In genomic region chr12:108722992-108723766, GRCh38 we compare ENCODE assay signal across 9 cellular contexts. TPM values are rescaled to one million over a fixed set of nuclear protein-coding genes. Genes with fewer than 3 reads are reported as not detected.
DNase-seq lines count a peak whose midpoint lies in the region; ATAC-seq, FAIRE-seq and TF ChIP-seq lines count a peak whose summit lies in the region.
"Had no signal": no experiment of that assay in that cellular context is flagged by ENCODE, and none has a peak within 500 bp of the region (broad histone marks: within the 10 kb centered on the region; RNA-seq: fewer than 3 reads in every experiment).

No MANE protein-coding gene starts in this region.

- H3K27me3 Mint-ChIP-seq in activated CD8-positive, alpha-beta T cell treated with anti-CD3 and anti-CD28 coated beads for 36 hours, result no peaks in the 10 kb centered on the region

- H3K4me3 Mint-ChIP-seq in stimulated activated effector memory CD8-positive, alpha-beta T cell treated with anti-CD3 and anti-CD28 coated beads, Interleukin-12 subunit alpha, Interleukin-12 subunit beta, amount 100 ng/mL, for 72 hours, result peak overlapping the region; percentile 9
- H3K4me3 Mint-ChIP-seq in activated CD8-positive, alpha-beta T cell treated with anti-CD3 and anti-CD28 coated beads for 36 hours, result no peak overlapping the region

- no peak for TF ChIP-seq POLR2A in H54 (IDR thresholded peaks at IDR 0.05; ENCODE audit: low read depth, low read length)

- TF ChIP-seq CTCF in GM20000 (IDR thresholded peaks at IDR 0.05; ENCODE audit: extremely low read depth, missing control alignments), result no peak
- TF ChIP-seq CTCF in activated CD8-positive, alpha-beta T cell treated with anti-CD3 and anti-CD28 coated beads for 36 hours (IDR thresholded peaks at IDR 0.05), result no peak

- H3K9ac ChIP-seq in SK-N-MC (ENCODE audit: insufficient read length), result no peak overlapping the region

- POLR2A ChIA-PET in activated CD8-positive, alpha-beta T cell treated with anti-CD3 and anti-CD28 coated beads for 36 hours (lab: Charles Lee), result interaction anchor here (0.9 kb wide), 1 partner anchor 32 kb away, joined by 3 read pairs; no protein-coding TSS in a partner anchor

- peak; percentile 73 for FAIRE-seq in H54 (lab: Jason Lieb, UNC)

- no peaks in the 10 kb centered on the region for H3K36me3 Mint-ChIP-seq in stimulated activated effector memory CD8-positive, alpha-beta T cell treated with anti-CD3 and anti-CD28 coated beads, Interleukin-12 subunit alpha, Interleukin-12 subunit beta, amount 100 ng/mL, for 72 hours
- H3K36me3 Mint-ChIP-seq in activated CD8-positive, alpha-beta T cell treated with anti-CD3 and anti-CD28 coated beads for 36 hours (ENCODE audit: low read depth), result no peaks in the 10 kb centered on the region

- H3K9me3 Mint-ChIP-seq in stimulated activated effector memory CD8-positive, alpha-beta T cell treated with anti-CD3 and anti-CD28 coated beads, Interleukin-12 subunit alpha, Interleukin-12 subunit beta, amount 100 ng/mL, for 72 hours, result no peaks in the 10 kb centered on the region
- no peaks in the 10 kb centered on the region for H3K9me3 Mint-ChIP-seq in activated CD8-positive, alpha-beta T cell treated with anti-CD3 and anti-CD28 coated beads for 36 hours

- no peak overlapping the region for H3K27ac Mint-ChIP-seq in stimulated activated effector memory CD8-positive, alpha-beta T cell treated with anti-CD3 and anti-CD28 coated beads, Interleukin-12 subunit alpha, Interleukin-12 subunit beta, amount 100 ng/mL, for 72 hours
- no peak overlapping the region for H3K27ac Mint-ChIP-seq in activated CD8-positive, alpha-beta T cell treated with anti-CD3 and anti-CD28 coated beads for 36 hours

- H3K9me3 ChIP-seq in SK-N-MC (ENCODE audit: low read depth, low read length), result no peaks in the 10 kb centered on the region

- CTCF ChIA-PET in activated CD8-positive, alpha-beta T cell treated with anti-CD3 and anti-CD28 coated beads for 36 hours (lab: Charles Lee), result interaction anchor here (2.3 kb wide), 1 partner anchor 58 kb away, joined by 7 read pairs; no protein-coding TSS in a partner anchor

- DNase-seq in H54 (ENCODE audit: insufficient read length, low spot score) (no peak), SK-N-MC (ENCODE audit: low read depth, low spot score) (no peak), glomerular visceral epithelial cell (ENCODE audit: extremely low spot score) (peak; percentile 83), GM20000 (ENCODE audit: low spot score) (no peak)
- peak in 1 of 2 donors; percentile 56 for DNase-seq in stimulated activated effector memory CD8-positive, alpha-beta T cell treated with anti-CD3 and anti-CD28 coated beads, Interleukin-12 subunit alpha, Interleukin-12 subunit beta, amount 100 ng/mL, for 72 hours (ENCODE audit: low spot score in 2 of 2)
- no peak for DNase-seq in activated CD8-positive, alpha-beta memory T cell treated with anti-CD3 and anti-CD28 coated beads, Interleukin-2, amount 50 U/mL, for 4 hours
- no peak for DNase-seq in activated CD8-positive, alpha-beta T cell treated with anti-CD3 and anti-CD28 coated beads for 36 hours
- DNase-seq: activated effector memory CD4-positive, alpha-beta T cell treated with anti-CD3 and anti-CD28 coated beads, Interleukin-2, amount 50 U/mL, for 16 hours had no signal

- peak overlapping the region; percentile 62 for H3K27ac ChIP-seq in SK-N-MC

- peak overlapping the region; percentile 31 for H3K4me3 ChIP-seq in SK-N-MC

- intact Hi-C loops in activated CD8-positive, alpha-beta T cell treated with anti-CD3 and anti-CD28 coated beads for 36 hours (cut with micrococcal nuclease), result no loop called here

- H3K4me1 Mint-ChIP-seq in stimulated activated effector memory CD8-positive, alpha-beta T cell treated with anti-CD3 and anti-CD28 coated beads, Interleukin-12 subunit alpha, Interleukin-12 subunit beta, amount 100 ng/mL, for 72 hours, result peaks cover 41% of the 10 kb centered on the region
- peaks cover 29% of the 10 kb centered on the region for H3K4me1 Mint-ChIP-seq in activated CD8-positive, alpha-beta T cell treated with anti-CD3 and anti-CD28 coated beads for 36 hours (ENCODE audit: low read depth)

- ATAC-seq in stimulated activated effector memory CD8-positive, alpha-beta T cell treated with anti-CD3 and anti-CD28 coated beads, Interleukin-12 subunit alpha, Interleukin-12 subunit beta, amount 100 ng/mL, for 72 hours, result peak; percentile 85
- no peak for ATAC-seq in GM18873 (IDR thresholded peaks at IDR 0.05; ENCODE audit: low FRiP score, unreplicated experiment)
- ATAC-seq in activated CD8-positive, alpha-beta T cell treated with anti-CD3 and anti-CD28 coated beads for 36 hours, result no peak

- H3K36me3 ChIP-seq in SK-N-MC (ENCODE audit: insufficient read depth, low read length), result peaks cover 6% of the 10 kb centered on the region

RNA-seq across cellular contexts. Expression of gene CORO1C, which starts 8.1 kb away (rescaled TPM):
- total RNA-seq in activated CD8-positive, alpha-beta T cell treated with anti-CD3 and anti-CD28 coated beads for 36 hours, result 10 to 100 TPM; 90.1 to 98.9 TPM
